Comparison of ENCODE assay signal across 8 cellular contexts in genomic region chr19:35629332-35629633, GRCh38. TPM values are rescaled to one million over a fixed set of nuclear protein-coding genes. Genes with fewer than 3 reads are reported as not detected.
DNase-seq lines count a peak whose midpoint lies in the region; ATAC-seq and TF ChIP-seq lines count a peak whose summit lies in the region.

No MANE protein-coding gene starts in this region.

- no peak overlapping the region for H2BK20ac ChIP-seq in IMR-90 (ENCODE audit: low read depth, low read length)

- ATAC-seq in IMR-90 (ENCODE audit: low read depth) (no peak), HG03139 (IDR thresholded peaks at IDR 0.05; ENCODE audit: unreplicated experiment) (no peak), GM19035 (IDR thresholded peaks at IDR 0.05; ENCODE audit: unreplicated experiment) (no peak)

- TF ChIP-seq POLR2A in IMR-90 (IDR thresholded peaks at IDR 0.05; ENCODE audit: low read depth, low read length) = no peak

- no peaks in the 10 kb centered on the region for H3K27me3 ChIP-seq in CD8-positive, alpha-beta memory T cell (ENCODE audit: insufficient read depth, low read length, poor library complexity, severe bottlenecking)
- H3K27me3 ChIP-seq in IMR-90 (ENCODE audit: control insufficient read depth, insufficient read depth, low read length) (no peaks in the 10 kb centered on the region), dorsolateral prefrontal cortex (no peaks in the 10 kb centered on the region), neural progenitor cell (no peaks in the 10 kb centered on the region)

- H3K27ac Mint-ChIP-seq in CD8-positive, alpha-beta memory T cell = peak overlapping the region; percentile 88 to 100 (median 97)
- H3K27ac Mint-ChIP-seq in neural progenitor cell = no peak overlapping the region

- peak overlapping the region; percentile 82 for H3K9ac ChIP-seq in IMR-90 (ENCODE audit: low read depth, low read length)
- peak overlapping the region; percentile 95 for H3K9ac ChIP-seq in neural progenitor cell

- H3K79me1 ChIP-seq in IMR-90 (ENCODE audit: low read depth in 1 of 2, low read length in 2 of 2) = peaks cover 12 to 24% of the 10 kb centered on the region in 2 experiments

- peak overlapping the region; percentile 91 for H2AK9ac ChIP-seq in IMR-90 (replicated peaks; ENCODE audit: low read depth, low read length, poor library complexity)

- H3K4me3 ChIP-seq in CD8-positive, alpha-beta memory T cell (ENCODE audit: low read length) = peak overlapping the region; percentile 86
- H3K4me3 ChIP-seq in IMR-90 (ENCODE audit: insufficient read depth, low read depth, low read length) = peak overlapping the region; percentile 65
- H3K4me3 ChIP-seq in dorsolateral prefrontal cortex = peak overlapping the region; percentile 66 to 100 (median 98)
- H3K4me3 ChIP-seq in neural progenitor cell = peak overlapping the region; percentile 97

- 10% methylated on average over 5 of the region's 15 CpGs; no CpG with 5 or more reads in 1 of the 2 experiments for WGBS in IMR-90 (ENCODE audit: extremely low coverage in 2 of 2, insufficient read length in 1 of 2), 2 experiments

- intact Hi-C loops in IMR-90 (cut with micrococcal nuclease) (loop anchor here (2.0 to 5.0 kb wide), 2 partner anchors 82 to 276 kb away; partner anchors contain the start of gene TMEM147), dorsolateral prefrontal cortex (cut with DNase I) (loop anchor here in 1 of 2 donors (2.0 kb wide), 1 partner anchor 16 kb away; the partner anchor contains the start of gene HAUS5)

- peaks cover 23 to 38% (median 29%) of the 10 kb centered on the region in 3 donors for H3K4me1 Mint-ChIP-seq in CD8-positive, alpha-beta memory T cell
- H3K4me1 Mint-ChIP-seq in neural progenitor cell = peaks cover 11% of the 10 kb centered on the region

- dilution Hi-C loops in IMR-90 (cut with HindIII; ENCODE audit: low sequenced_read_pairs, unreplicated experiment) = no loop called here

- peaks cover 31% of the 10 kb centered on the region for H3K36me3 ChIP-seq in CD8-positive, alpha-beta memory T cell (ENCODE audit: insufficient read depth, low read length)
- H3K36me3 ChIP-seq in IMR-90 (ENCODE audit: control insufficient read depth, insufficient read depth, low read length) (peaks cover 38% of the 10 kb centered on the region), neural progenitor cell (no peaks in the 10 kb centered on the region)

- in situ Hi-C loops in IMR-90 (cut with MboI; ENCODE audit: low sequenced_read_pairs) = no loop called here

- H3K27me3 Mint-ChIP-seq in CD8-positive, alpha-beta memory T cell = peaks cover 0 to 3% of the 10 kb centered on the region in 2 donors
- peaks cover 6% of the 10 kb centered on the region for H3K27me3 Mint-ChIP-seq in neural progenitor cell (ENCODE audit: insufficient read depth, low read depth)

- H3K4me2 ChIP-seq in IMR-90 (ENCODE audit: low read depth, low read length) (peak overlapping the region; percentile 100), neural progenitor cell (peak overlapping the region; percentile 100)

- H3K4me1 ChIP-seq in CD8-positive, alpha-beta memory T cell (ENCODE audit: insufficient read depth, low read length) = peaks cover 15% of the 10 kb centered on the region
- H3K4me1 ChIP-seq in IMR-90 (ENCODE audit: control insufficient read depth, insufficient read depth, low read length) = peaks cover 2% of the 10 kb centered on the region; the same call in 1 of the 2 replicates
- H3K4me1 ChIP-seq in neural progenitor cell = peaks cover 3% of the 10 kb centered on the region

- H2AK5ac ChIP-seq in IMR-90 (ENCODE audit: low read depth, low read length) = peak overlapping the region; percentile 88

- no peak for TF ChIP-seq RAD21 in IMR-90 (IDR thresholded peaks at IDR 0.05; ENCODE audit: low read length)

- peaks cover 15% of the 10 kb centered on the region for H3K79me2 ChIP-seq in neural progenitor cell (ENCODE audit: low read depth)

- BruUV-seq in IMR-90 (replicated peaks; lab: Mats Ljungman, UMichigan) = no TSS peak

- no peak for DNase-seq in CD8-positive, alpha-beta memory T cell
- no peak for DNase-seq in IMR-90
- DNase-seq in dorsolateral prefrontal cortex = no peak
- DNase-seq in neural progenitor cell (ENCODE audit: low spot score) = no peak
- DNase-seq in medulla oblongata (ENCODE audit: extremely low spot score) = no peak
- no peak for DNase-seq in cerebellum (ENCODE audit: low spot score)

- peaks cover 11% of the 10 kb centered on the region for H3F3A ChIP-seq in neural progenitor cell (ENCODE audit: low read depth)

- peaks cover 5 to 50% (median 10%) of the 10 kb centered on the region in 3 donors for H3K36me3 Mint-ChIP-seq in CD8-positive, alpha-beta memory T cell
- peaks cover 9% of the 10 kb centered on the region for H3K36me3 Mint-ChIP-seq in neural progenitor cell

- peak overlapping the region; percentile 15 for H4K5ac ChIP-seq in IMR-90 (ENCODE audit: low read depth, low read length)

- H3K27ac ChIP-seq in CD8-positive, alpha-beta memory T cell (ENCODE audit: low read depth, low read length) = peak overlapping the region; percentile 90
- H3K27ac ChIP-seq in IMR-90 (ENCODE audit: insufficient read depth, low read length) (peak overlapping the region; percentile 66), dorsolateral prefrontal cortex (peak overlapping the region in 57 of 59 donors; percentile 48 to 95 (median 82)), neural progenitor cell (no peak overlapping the region)

- H3K18ac ChIP-seq in IMR-90 (ENCODE audit: low read depth, low read length) = no peak overlapping the region

- CTCF ChIA-PET in CD8-positive, alpha-beta memory T cell (lab: Charles Lee) = interaction anchor here (1.0 kb wide), 1 partner anchor 12 kb away, joined by 3 read pairs; the partner anchor contains the start of gene ETV2
- CTCF ChIA-PET in IMR-90 (lab: Yijun Ruan, JAX) = no interaction called here

- no peak overlapping the region for H2BK120ac ChIP-seq in IMR-90 (ENCODE audit: low read depth, low read length)

- H3K9me3 Mint-ChIP-seq in CD8-positive, alpha-beta memory T cell = no peaks in the 10 kb centered on the region
- H3K9me3 Mint-ChIP-seq in neural progenitor cell = no peaks in the 10 kb centered on the region

- no peaks in the 10 kb centered on the region for H3K9me3 ChIP-seq in CD8-positive, alpha-beta memory T cell (ENCODE audit: low read length)
- no peaks in the 10 kb centered on the region for H3K9me3 ChIP-seq in IMR-90 (ENCODE audit: control insufficient read depth, insufficient read depth, low read length)
- no peaks in the 10 kb centered on the region for H3K9me3 ChIP-seq in neural progenitor cell (ENCODE audit: low read depth)

- POLR2A ChIA-PET in CD8-positive, alpha-beta memory T cell (lab: Charles Lee) = interaction anchor here (1.0 kb wide), 1 partner anchor 19 kb away, joined by 3 read pairs; the partner anchor contains the start of gene COX6B1
- POLR2A ChIA-PET in IMR-90 (lab: Charles Lee; ENCODE audit: unreplicated experiment) = no interaction called here

- no peaks in the 10 kb centered on the region for H4K20me1 ChIP-seq in IMR-90 (ENCODE audit: insufficient read depth, low read length)
- no peaks in the 10 kb centered on the region for H4K20me1 ChIP-seq in neural progenitor cell (ENCODE audit: low read depth)

- H4K91ac ChIP-seq in IMR-90 (ENCODE audit: insufficient read depth, low read depth, low read length) = no peak overlapping the region; the same call in 1 of the 2 replicates

- H2BK5ac ChIP-seq in IMR-90 (ENCODE audit: low read depth, low read length, poor library complexity, severe bottlenecking) = peak overlapping the region; percentile 27

- H2AFZ ChIP-seq in IMR-90 (replicated peaks; ENCODE audit: low read length, poor library complexity) (peak overlapping the region; percentile 92), neural progenitor cell (replicated peaks) (peak overlapping the region; percentile 55)

- peak overlapping the region; percentile 51 for H3K4ac ChIP-seq in IMR-90 (ENCODE audit: low read depth, low read length)

- TF ChIP-seq CTCF in IMR-90 (conservative IDR thresholded peaks at IDR 0.05; ENCODE audit: low read depth, low read length) = no peak
- no peak for TF ChIP-seq CTCF in dorsolateral prefrontal cortex (IDR thresholded peaks at IDR 0.05 in 54 of 56, conservative IDR thresholded peaks at IDR 0.05 in 2 of 56; ENCODE audit: low read depth in 1 of 56, partially characterized antibody in 56 of 56)
- TF ChIP-seq CTCF in neural progenitor cell (IDR thresholded peaks at IDR 0.05) = no peak

- no peak overlapping the region for H2BK15ac ChIP-seq in IMR-90 (ENCODE audit: low read depth, low read length)

- H3K9me1 ChIP-seq in IMR-90 (ENCODE audit: insufficient read depth, low read length) = 0 out of 2 replicates have a peak, but pooled peaks cover 2% of the 10 kb centered on the region

- H3K4me3 Mint-ChIP-seq in CD8-positive, alpha-beta memory T cell = peak overlapping the region; percentile 91 to 99 (median 95)
- H3K4me3 Mint-ChIP-seq in neural progenitor cell = peak overlapping the region; percentile 97

- H3K56ac ChIP-seq in IMR-90 (ENCODE audit: extremely low read depth, insufficient read depth, low read length) = peak overlapping the region; percentile 47; the same call in 1 of the 2 replicates

- peak overlapping the region; percentile 64 to 86 for H4K8ac ChIP-seq in IMR-90 (ENCODE audit: low read depth in 2 of 2, low read length in 2 of 2)

- H3K14ac ChIP-seq in IMR-90 (replicated peaks; ENCODE audit: low read depth, low read length) = peak overlapping the region; percentile 37; the same call in 1 of the 2 replicates

- H3K23ac ChIP-seq in IMR-90 (ENCODE audit: low read depth, low read length) = peak overlapping the region; percentile 26; the same call in 1 of the 2 replicates

RNA-seq across cellular contexts. Expression of gene RBM42, which starts 0.4 kb away (rescaled TPM):
- 100 to 1,000 TPM; 109 to 116 TPM for total RNA-seq in CD8-positive, alpha-beta memory T cell
- 62.4 TPM for polyA plus RNA-seq in CD8-positive, alpha-beta memory T cell
- total RNA-seq in IMR-90 (2012; rRNA removed) (19.0 and 20.6 TPM in 2 replicates), dorsolateral prefrontal cortex (10 to 100 TPM; 36.6 to 66.9 (median 49.4) TPM), neural progenitor cell (ENCODE audit: low replicate concordance) (20.1 and 53.7 TPM in 2 replicates), cerebellum (9.6 TPM)
- polyA plus RNA-seq in IMR-90 (2012; rRNA removed) = 41.5 and 53.9 TPM in 2 replicates
- polyA plus RNA-seq in IMR-90 (2012; cell fraction: cytosol; rRNA removed) = 95.1 and 95.9 TPM in 2 replicates
- 33.8 and 61.0 TPM in 2 replicates for polyA plus RNA-seq in IMR-90 (2012; cell fraction: nucleus; rRNA removed; ENCODE audit: low replicate concordance)

RNA-seq across cellular contexts. Expression of gene ETV2, which starts 12.3 kb away (rescaled TPM):
- total RNA-seq in CD8-positive, alpha-beta memory T cell = 1 to 10 TPM; 1.2 TPM
- polyA plus RNA-seq in CD8-positive, alpha-beta memory T cell = 1.4 TPM
- total RNA-seq in IMR-90 (2012; rRNA removed) (0.28 TPM in 1 of 2 replicates, not detected in the other), dorsolateral prefrontal cortex (1 to 10 TPM in 12 of 120 experiments, under 1 TPM in 10, not detected in 98; 0.29 to 1.8 (median 1.1) TPM), neural progenitor cell (ENCODE audit: low replicate concordance) (0.71 TPM in 1 of 2 replicates, not detected in the other), cerebellum (0.54 TPM)
- polyA plus RNA-seq in IMR-90 (2012; rRNA removed) = 1.2 and 1.4 TPM in 2 replicates
- polyA plus RNA-seq in IMR-90 (2012; cell fraction: cytosol; rRNA removed) = 1.2 and 1.8 TPM in 2 replicates
- polyA plus RNA-seq in IMR-90 (2012; cell fraction: nucleus; rRNA removed; ENCODE audit: low replicate concordance) = 0.64 and 1.3 TPM in 2 replicates

RNA-seq across cellular contexts. Expression of gene HAUS5, which starts 16.7 kb away (rescaled TPM):
- 10 to 100 TPM; 37.3 to 39.3 TPM for total RNA-seq in CD8-positive, alpha-beta memory T cell
- 6.7 TPM for polyA plus RNA-seq in CD8-positive, alpha-beta memory T cell
- 3.1 and 3.4 TPM in 2 replicates for total RNA-seq in IMR-90 (2012; rRNA removed)
- polyA plus RNA-seq in IMR-90 (2012; rRNA removed) = 6.2 and 6.4 TPM in 2 replicates
- 3.7 and 4.9 TPM in 2 replicates for polyA plus RNA-seq in IMR-90 (2012; cell fraction: cytosol; rRNA removed)
- 29.0 and 61.8 TPM in 2 replicates for polyA plus RNA-seq in IMR-90 (2012; cell fraction: nucleus; rRNA removed; ENCODE audit: low replicate concordance)
- total RNA-seq in dorsolateral prefrontal cortex = 10 to 100 TPM in 96 of 120 experiments, 1 to 10 TPM in 24; 5.1 to 22.1 (median 13.4) TPM
- total RNA-seq in neural progenitor cell (ENCODE audit: low replicate concordance) = 12.4 and 27.8 TPM in 2 replicates
- total RNA-seq in cerebellum = 8.2 TPM

RNA-seq across cellular contexts. Expression of gene COX6B1, which starts 18.8 kb away (rescaled TPM):
- total RNA-seq in CD8-positive, alpha-beta memory T cell = 100 to 1,000 TPM; 433 to 452 TPM
- 753 TPM for polyA plus RNA-seq in CD8-positive, alpha-beta memory T cell
- total RNA-seq in IMR-90 (2012; rRNA removed) (913 and 983 TPM in 2 replicates), dorsolateral prefrontal cortex (100 to 1,000 TPM; 243 to 552 (median 394) TPM), neural progenitor cell (ENCODE audit: low replicate concordance) (403 and 511 TPM in 2 replicates), cerebellum (112 TPM)
- 824 and 914 TPM in 2 replicates for polyA plus RNA-seq in IMR-90 (2012; rRNA removed)
- polyA plus RNA-seq in IMR-90 (2012; cell fraction: cytosol; rRNA removed) = 756 and 891 TPM in 2 replicates
- polyA plus RNA-seq in IMR-90 (2012; cell fraction: nucleus; rRNA removed; ENCODE audit: low replicate concordance) = 189 and 249 TPM in 2 replicates

RNA-seq across cellular contexts. Expression of gene UPK1A, which starts 37.0 kb away (rescaled TPM):
- total RNA-seq in CD8-positive, alpha-beta memory T cell = under 1 TPM in 1 of 2 experiments, not detected in 1; 0.22 TPM
- not detected for polyA plus RNA-seq in CD8-positive, alpha-beta memory T cell
- total RNA-seq in IMR-90 (2012; rRNA removed) = not detected in 2 replicates
- polyA plus RNA-seq in IMR-90 (2012; rRNA removed) = 0.20 and 0.21 TPM in 2 replicates
- 0.14 TPM in 1 of 2 replicates, not detected in the other for polyA plus RNA-seq in IMR-90 (2012; cell fraction: cytosol; rRNA removed)
- 0.14 and 0.18 TPM in 2 replicates for polyA plus RNA-seq in IMR-90 (2012; cell fraction: nucleus; rRNA removed; ENCODE audit: low replicate concordance)
- total RNA-seq in dorsolateral prefrontal cortex = 1 to 10 TPM in 5 of 120 experiments, under 1 TPM in 12, not detected in 103; 0.39 to 1.3 (median 0.61) TPM
- 1.3 TPM in 1 of 2 replicates, not detected in the other for total RNA-seq in neural progenitor cell (ENCODE audit: low replicate concordance)
- total RNA-seq in cerebellum = not detected
